ENCODE assay signal across 2 cellular contexts in genomic region chr4:148638079-148638478, GRCh38.
A peak's percentile ranks its signal among the peaks of the same experiment; 100 is the strongest.
DNase-seq lines count a peak whose midpoint lies in the region; ATAC-seq, FAIRE-seq and TF ChIP-seq lines count a peak whose summit lies in the region.
"Not testable (repeated sequence)": the region's sequence is repeated elsewhere in the genome, so short reads cannot be mapped to it uniquely, and the experiment has no call there.

No MANE protein-coding gene starts in this region.

- not testable (repeated sequence) for BruUV-seq in K562 (replicated peaks; lab: Mats Ljungman, UMichigan)

- H3K36me3 ChIP-seq in HEK293 (ENCODE audit: control insufficient read depth in 2 of 2, insufficient read depth in 1 of 2, low read length in 2 of 2); K562 (ENCODE audit: control insufficient read depth, insufficient read depth, low read length): not testable (repeated sequence)

- H2AFZ ChIP-seq in K562 (ENCODE audit: low read depth, low read length), result not testable (repeated sequence)

- TF ChIP-seq EP300 in K562 (IDR thresholded peaks at IDR 0.05; ENCODE audit: low read length), result not testable (repeated sequence)

- not testable (repeated sequence) for FAIRE-seq in K562 (lab: Jason Lieb, UNC)

- not testable (repeated sequence) for H3K9ac ChIP-seq in K562 (ENCODE audit: insufficient read depth in 1 of 2, low read depth in 2 of 2, low read length in 2 of 2)

- H3K9me1 ChIP-seq in K562 (ENCODE audit: control insufficient read depth, insufficient read depth, low read length), result not testable (repeated sequence)

- not testable (repeated sequence) for DNase-seq in K562 (ENCODE audit: extremely low read depth in 1 of 4, low spot score in 3 of 4)

- not testable (repeated sequence) for H3K27ac ChIP-seq in HEK293 (ENCODE audit: extremely low read depth, low read depth, low read length); K562 (ENCODE audit: extremely low read depth, low read depth, low read length)

- not testable (repeated sequence) for H3K27me3 ChIP-seq in K562 (ENCODE audit: control insufficient read depth in 2 of 2, insufficient read depth in 2 of 2, low read length in 2 of 2)

- not testable (repeated sequence) for TF ChIP-seq RAD21 in K562 (CRISPR knock-in tag; conservative IDR thresholded peaks at IDR 0.05 in 1 of 2, IDR thresholded peaks at IDR 0.05 in 1 of 2)

- not testable (repeated sequence) for TF ChIP-seq POLR2A in K562 (conservative IDR thresholded peaks at IDR 0.05)

- H3K4me2 ChIP-seq in K562 (ENCODE audit: insufficient read depth, low read length), result not testable (repeated sequence)

- in situ Hi-C loops in K562 (cut with MboI), result not testable (repeated sequence)

- not testable (repeated sequence) for H3K9me3 ChIP-seq in HEK293 (ENCODE audit: control insufficient read depth, insufficient read depth, low read depth, low read length); K562 (replicated peaks; ENCODE audit: control insufficient read depth, insufficient read depth, low read depth, low read length)

- not testable (repeated sequence) for ATAC-seq in K562

- POLR2A ChIA-PET in HEK293 (lab: Yijun Ruan, JAX); K562 (lab: Yijun Ruan, JAX): not testable (repeated sequence)

- not testable (repeated sequence) for H3K4me3 ChIP-seq in HEK293 (ENCODE audit: low read depth, low read length); K562

- H3K4me1 ChIP-seq in HEK293 (ENCODE audit: control insufficient read depth, insufficient read depth, low read length); K562 (replicated peaks in 1 of 2; ENCODE audit: control insufficient read depth in 2 of 2, insufficient read depth in 2 of 2, low read length in 2 of 2): not testable (repeated sequence)

- WGBS in K562 (ENCODE audit: insufficient coverage, low coverage, missing lambda C conversion rate), result 0% methylated on average over 2 of the region's 2 CpGs

- not testable (repeated sequence) for TF ChIP-seq CTCF in HEK293 (tag by site-specific recombination; IDR thresholded peaks at IDR 0.05); K562 (IDR thresholded peaks at IDR 0.05 in 2 of 3, conservative IDR thresholded peaks at IDR 0.05 in 1 of 3; ENCODE audit: insufficient read depth in 2 of 3, low read depth in 1 of 3, low read length in 3 of 3)

- intact Hi-C loops in K562 (cut with micrococcal nuclease), result not testable (repeated sequence)

- H4K20me1 ChIP-seq in K562 (replicated peaks; ENCODE audit: control insufficient read depth, insufficient read depth, low read length), result not testable (repeated sequence)

- CTCF ChIA-PET in HEK293 (lab: Yijun Ruan, JAX); K562 (lab: Yijun Ruan, JAX; ENCODE audit: low intra/inter-chr PET ratio): not testable (repeated sequence)

- H3K79me2 ChIP-seq in K562 (ENCODE audit: control insufficient read depth, insufficient read depth, low read length), result not testable (repeated sequence)

TF ChIP-seq in HEK293, 187 proteins besides CTCF, POLR2A, EP300 and RAD21:
- TF ChIP-seq ZNF707 (tag by site-specific recombination; IDR thresholded peaks at IDR 0.05), result peak; percentile 65; the same call in 1 of the 2 replicates

TF ChIP-seq in K562, 482 proteins besides CTCF, POLR2A, EP300 and RAD21:
- TF ChIP-seq ZNF707 (CRISPR knock-in tag; conservative IDR thresholded peaks at IDR 0.05), result peak; percentile 71
TF ChIP-seq in K562: peak in this region for 1; not testable (repeated sequence) for 481.
